Comparison of ENCODE assay signal across 8 cellular contexts in the genomic region with DNA sequence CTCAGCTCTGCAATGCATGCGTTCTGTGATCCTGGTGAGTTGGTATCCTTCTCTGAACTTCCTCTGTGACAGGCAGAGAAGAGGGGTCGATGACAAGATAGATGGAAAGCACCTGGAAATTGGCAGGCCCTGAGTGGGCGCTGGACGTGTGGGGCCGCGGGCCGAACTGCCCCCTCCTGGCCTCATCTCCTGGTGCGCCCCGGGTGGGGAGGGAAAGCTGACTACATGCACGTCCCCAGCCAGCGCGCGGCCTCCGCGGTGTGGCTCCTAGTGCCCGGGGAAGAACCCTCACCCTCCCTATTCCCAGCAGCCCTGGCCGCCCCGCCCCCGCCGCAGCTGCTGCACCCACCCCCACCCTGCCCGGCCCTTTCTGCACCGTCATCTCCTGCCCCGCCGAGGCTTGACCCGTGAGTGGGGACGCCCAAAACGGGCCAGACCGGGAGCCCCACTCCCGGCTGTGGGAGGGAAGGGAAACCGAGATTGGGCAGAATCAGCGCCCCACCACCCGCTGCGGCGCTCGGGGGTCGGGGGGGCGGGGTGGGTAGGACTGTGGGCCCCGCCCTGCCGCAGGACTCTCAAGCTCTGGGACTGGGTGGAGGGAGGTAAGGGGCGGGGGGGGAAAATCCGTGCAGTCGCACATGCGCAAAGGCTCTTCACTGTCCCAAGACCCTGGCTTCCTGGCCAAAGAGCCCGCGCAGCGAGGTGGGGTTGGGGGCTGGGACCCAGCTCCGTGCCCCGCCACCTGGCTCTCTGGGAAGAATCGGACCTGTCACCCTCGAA. TPM values are rescaled to one million over a fixed set of nuclear protein-coding genes. Genes with fewer than 3 reads are reported as not detected.
DNase-seq lines count a peak whose midpoint lies in the region; ATAC-seq, FAIRE-seq and TF ChIP-seq lines count a peak whose summit lies in the region.

A gene (plus strand): TSS at position 371 of the 780 bp plus-strand sequence.

- H2AK5ac ChIP-seq in mesendoderm (ENCODE audit: low read length) = peak within 1 kb of the TSS; percentile 27

- TF ChIP-seq POLR2A in endothelial cell of umbilical vein (IDR thresholded peaks at IDR 0.05; ENCODE audit: low read depth, low read length) = peak; percentile 63
- TF ChIP-seq POLR2A in thyroid gland (IDR thresholded peaks at IDR 0.05) = peak in 1 of 2 donors; percentile 59

- H3K27me3 ChIP-seq in endothelial cell of umbilical vein (ENCODE audit: control insufficient read depth in 2 of 2, insufficient read depth in 2 of 2, low read length in 2 of 2) (peaks cover 13 to 19% of the 10 kb centered on the region in 2 experiments), mesendoderm (ENCODE audit: insufficient read depth, low read length, poor library complexity) (peaks cover 47% of the 10 kb centered on the region), thyroid gland (no peaks in the 10 kb centered on the region)

- no peaks in the 10 kb centered on the region for H3K9me3 ChIP-seq in endothelial cell of umbilical vein (replicated peaks; ENCODE audit: control insufficient read depth, insufficient read depth, low read length)
- H3K9me3 ChIP-seq in thyroid gland = no peaks in the 10 kb centered on the region

- H3K79me2 ChIP-seq in endothelial cell of umbilical vein (ENCODE audit: control insufficient read depth, insufficient read depth, low read length) = no peaks in the 10 kb centered on the region
- no peaks in the 10 kb centered on the region for H3K79me2 ChIP-seq in mesendoderm (ENCODE audit: control insufficient read depth, insufficient read depth, low read length)

- H4K8ac ChIP-seq in mesendoderm (ENCODE audit: low read depth, low read length) = peak within 1 kb of the TSS; percentile 14

- peak within 1 kb of the TSS; percentile 80 for H2AFZ ChIP-seq in endothelial cell of umbilical vein (ENCODE audit: low read depth, low read length)

- no peaks in the 10 kb centered on the region for H4K20me1 ChIP-seq in endothelial cell of umbilical vein (replicated peaks; ENCODE audit: control insufficient read depth, extremely low read depth, insufficient read depth, low read length)

- H3K9ac ChIP-seq in endothelial cell of umbilical vein (replicated peaks; ENCODE audit: extremely low read depth, insufficient read depth, low read length) (peak within 1 kb of the TSS; percentile 72), mesendoderm (ENCODE audit: low read length) (peak within 1 kb of the TSS; percentile 82)

- H3K18ac ChIP-seq in mesendoderm (ENCODE audit: low read length) = peak within 1 kb of the TSS; percentile 82

- no peaks in the 10 kb centered on the region for H3K79me1 ChIP-seq in mesendoderm (ENCODE audit: low read length)

- ATAC-seq in GM21619 (IDR thresholded peaks at IDR 0.05; ENCODE audit: unreplicated experiment) = peak; percentile 44
- ATAC-seq in HG03159 (IDR thresholded peaks at IDR 0.05; ENCODE audit: unreplicated experiment) = no peak

- no TSS peak for BruUV-seq in endothelial cell of umbilical vein (replicated peaks; lab: Mats Ljungman, UMichigan)

- dilution Hi-C loops in endothelial cell of umbilical vein (cut with MboI; ENCODE audit: extremely low pct_ligation_motif_present, low sequenced_read_pairs) = no loop called here

- POLR2A ChIA-PET in endothelial cell of umbilical vein (lab: Charles Lee) = interaction anchor here (0.9 to 1.2 kb wide), 3 partner anchors 9 to 11 kb away, joined by 3 to 6 read pairs (median 3); a partner anchor contains a TSS

- H3K4me3 ChIP-seq in endothelial cell of umbilical vein (replicated peaks in 1 of 3; ENCODE audit: insufficient read depth in 1 of 3, low read depth in 1 of 3, low read length in 3 of 3) = peak within 1 kb of the TSS; percentile 29 to 50 (median 34)
- H3K4me3 ChIP-seq in mesendoderm (ENCODE audit: low read length) = peak within 1 kb of the TSS; percentile 33
- H3K4me3 ChIP-seq in thyroid gland (replicated peaks in 1 of 3) = peak within 1 kb of the TSS in 2 of 3 donors; percentile 32 to 48

- no peak within 1 kb of the TSS for H4K5ac ChIP-seq in mesendoderm (ENCODE audit: low read length)

- no peak within 1 kb of the TSS for H3K23ac ChIP-seq in mesendoderm (ENCODE audit: low read length)

- FAIRE-seq in endothelial cell of umbilical vein (lab: Jason Lieb, UNC) = peak; percentile 76

- H3K27ac ChIP-seq in endothelial cell of umbilical vein (ENCODE audit: insufficient read depth, low read depth, low read length) (peak within 1 kb of the TSS; percentile 74), mesendoderm (ENCODE audit: low read depth, low read length) (no peak within 1 kb of the TSS), thyroid gland (peak within 1 kb of the TSS; percentile 76 to 97 (median 91))

- WGBS in mesendoderm (ENCODE audit: extremely low coverage, insufficient coverage, low lambda C conversion rate) = no CpG with 5 or more reads among the region's 50 CpGs
- 0% methylated on average over 2 to 13 of the region's 50 CpGs for WGBS in thyroid gland, 2 donors

- intact Hi-C loops in endothelial cell of umbilical vein (cut with micrococcal nuclease) = no loop called here
- intact Hi-C loops in thyroid gland (cut with DNase I) = no loop called here

- peak in 1 of 2 donors; percentile 6 for TF ChIP-seq CTCF in endothelial cell of umbilical vein (IDR thresholded peaks at IDR 0.05; ENCODE audit: extremely low read depth in 1 of 2, insufficient read depth in 1 of 2, low read depth in 1 of 2, low read length in 2 of 2)
- no peak for TF ChIP-seq CTCF in thyroid gland (IDR thresholded peaks at IDR 0.05)

- CTCF ChIA-PET in endothelial cell of umbilical vein (lab: Charles Lee) = interaction anchor here (1.0 to 4.2 kb wide), 13 partner anchors 8 to 302 kb away, joined by 3 to 29 read pairs (median 7); a partner anchor contains a TSS

- peak within 1 kb of the TSS; percentile 91 for H3K56ac ChIP-seq in mesendoderm (ENCODE audit: low read length)

- no peak within 1 kb of the TSS for H2BK120ac ChIP-seq in mesendoderm (ENCODE audit: low read depth, low read length)

- peak within 1 kb of the TSS; percentile 46 for H3K4ac ChIP-seq in mesendoderm (ENCODE audit: low read depth, low read length)

- H3K36me3 ChIP-seq in endothelial cell of umbilical vein (ENCODE audit: control insufficient read depth in 2 of 2, extremely low read depth in 1 of 2, insufficient read depth in 2 of 2, low read length in 2 of 2) (no peaks in the 10 kb centered on the region), mesendoderm (ENCODE audit: control insufficient read depth, insufficient read depth, low read length) (no peaks in the 10 kb centered on the region), thyroid gland (no peaks in the 10 kb centered on the region)

- DNase-seq in EL (peak; percentile 86), M059J (ENCODE audit: low read depth) (peak; percentile 77), T1000 (lab: John Stamatoyannopoulos, UW) (peak; percentile 78), endothelial cell of umbilical vein (ENCODE audit: low read depth, low spot score) (peak; percentile 88), mesendoderm (peak; percentile 90), thyroid gland (peak; percentile 88 to 89)

- peaks cover 27% of the 10 kb centered on the region for H3K4me1 ChIP-seq in endothelial cell of umbilical vein (ENCODE audit: control insufficient read depth, extremely low read depth, insufficient read depth, low read length)
- peaks cover 8% of the 10 kb centered on the region for H3K4me1 ChIP-seq in mesendoderm (ENCODE audit: control insufficient read depth, low read depth, low read length)
- H3K4me1 ChIP-seq in thyroid gland = peaks cover 31 to 43% of the 10 kb centered on the region in 2 donors

- no peaks in the 10 kb centered on the region for H3K9me1 ChIP-seq in endothelial cell of umbilical vein (replicated peaks; ENCODE audit: control insufficient read depth, extremely low read depth, insufficient read depth, low read length)

- H3K4me2 ChIP-seq in endothelial cell of umbilical vein (ENCODE audit: insufficient read depth, low read length) (peak within 1 kb of the TSS; percentile 77), mesendoderm (ENCODE audit: low read length) (peak within 1 kb of the TSS; percentile 85)

- H2BK5ac ChIP-seq in mesendoderm (ENCODE audit: low read length) = peak within 1 kb of the TSS; percentile 23

- no peak within 1 kb of the TSS for H2BK15ac ChIP-seq in mesendoderm (replicated peaks; ENCODE audit: low read depth)

TF ChIP-seq in endothelial cell of umbilical vein, 7 proteins besides CTCF, POLR2A, EP300 and RAD21:
- peak; percentile 47 for TF ChIP-seq POLR2AphosphoS5 (IDR thresholded peaks at IDR 0.05; ENCODE audit: insufficient read depth, low read depth, low read length)
- TF ChIP-seq FOS (IDR thresholded peaks at IDR 0.05; ENCODE audit: borderline replicate concordance, insufficient read depth, low read length) = no peak
- TF ChIP-seq, protein P1, sequence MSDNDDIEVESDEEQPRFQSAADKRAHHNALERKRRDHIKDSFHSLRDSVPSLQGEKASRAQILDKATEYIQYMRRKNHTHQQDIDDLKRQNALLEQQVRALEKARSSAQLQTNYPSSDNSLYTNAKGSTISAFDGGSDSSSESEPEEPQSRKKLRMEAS (IDR thresholded peaks at IDR 0.05; ENCODE audit: insufficient read depth, insufficient read length) = no peak

RNA-seq across cellular contexts. Expression of the gene that starts here (rescaled TPM):
- 29.1 and 58.9 TPM in 2 replicates for total RNA-seq in M059J (2014; rRNA removed; shearing (Covaris generic))
- total RNA-seq in endothelial cell of umbilical vein (14.4 and 19.4 TPM in 2 replicates), thyroid gland (10 to 100 TPM; 38.3 to 97.0 (median 63.5) TPM)
- 16.0 and 19.2 TPM in 2 replicates for polyA plus RNA-seq in endothelial cell of umbilical vein
- 10.4 and 14.4 TPM in 2 replicates for polyA plus RNA-seq in endothelial cell of umbilical vein (2011; cell fraction: cytosol; rRNA removed)
- polyA plus RNA-seq in endothelial cell of umbilical vein (2011; cell fraction: nucleus; rRNA removed) = 28.5 and 29.4 TPM in 2 replicates
- polyA plus RNA-seq in endothelial cell of umbilical vein (2012) = 9.2 and 12.4 TPM in 2 replicates
- polyA minus RNA-seq in endothelial cell of umbilical vein = 7.3 and 9.2 TPM in 2 replicates
- polyA minus RNA-seq in endothelial cell of umbilical vein (2011; cell fraction: cytosol; rRNA and poly(A)+ RNA removed) = 18.3 TPM
- polyA minus RNA-seq in endothelial cell of umbilical vein (2011; cell fraction: nucleus; rRNA and poly(A)+ RNA removed) = 4.4 and 5.7 TPM in 2 replicates
- 1.3 TPM for polyA plus RNA-seq in mesendoderm (2013, experiment 1 of 2)
- 1.1 TPM for polyA plus RNA-seq in mesendoderm (2013, experiment 2 of 2)
